ENCODE assay signal across 8 cellular contexts in genomic region chr3:189148090-189148507, GRCh38. TPM values are rescaled to one million over a fixed set of nuclear protein-coding genes. Genes with fewer than 3 reads are reported as not detected.
DNase-seq lines count a peak whose midpoint lies in the region; ATAC-seq, FAIRE-seq and TF ChIP-seq lines count a peak whose summit lies in the region.

No MANE protein-coding gene starts in this region.

- no peak overlapping the region; a peak in 1 of 6 replicates for H3K27ac ChIP-seq in A549

- no peaks in the 10 kb centered on the region for H3K36me3 Mint-ChIP-seq in activated CD4-positive, alpha-beta T cell treated with anti-CD3 and anti-CD28 coated beads, Interleukin-2, amount 10 ng/mL, durations not matched to agents 7 days and 5 days (ENCODE audit: low read depth)

- WGBS in A549 (ENCODE audit: missing lambda C conversion rate), result 33% methylated on average over 6 of the region's 6 CpGs
- WGBS in lower leg skin, 2 donors, result 29 to 30% methylated on average over 6 of the region's 6 CpGs

- H3K9me3 Mint-ChIP-seq in activated CD4-positive, alpha-beta T cell treated with anti-CD3 and anti-CD28 coated beads, Interleukin-2, amount 10 ng/mL, durations not matched to agents 7 days and 5 days, result no peaks in the 10 kb centered on the region

- TF ChIP-seq CTCF in A549 (IDR thresholded peaks at IDR 0.05) (peak; percentile 73), lower leg skin (IDR thresholded peaks at IDR 0.05) (peak in 1 of 3 donors; percentile 29)

- H3K27me3 Mint-ChIP-seq in activated CD4-positive, alpha-beta T cell treated with anti-CD3 and anti-CD28 coated beads, Interleukin-2, amount 10 ng/mL, durations not matched to agents 7 days and 5 days, result peaks cover 3% of the 10 kb centered on the region

- H3K4me3 Mint-ChIP-seq in activated CD4-positive, alpha-beta T cell treated with anti-CD3 and anti-CD28 coated beads, Interleukin-2, amount 10 ng/mL, durations not matched to agents 7 days and 5 days, result no peak overlapping the region

- H3K9me3 ChIP-seq in A549, result no peaks in the 10 kb centered on the region

- FAIRE-seq in A549 (lab: Jason Lieb, UNC), result no peak

- peaks cover 6% of the 10 kb centered on the region; the same call in 1 of the 3 replicates for H3K4me1 ChIP-seq in A549

- ATAC-seq in A549 (peak; percentile 76 to 87; a peak in 5 of 6 replicates), GM18499 (IDR thresholded peaks at IDR 0.05; ENCODE audit: insufficient read depth, unreplicated experiment) (peak; percentile 77), HG03045 (IDR thresholded peaks at IDR 0.05; ENCODE audit: unreplicated experiment) (peak; percentile 70)

- H3K4me1 Mint-ChIP-seq in activated CD4-positive, alpha-beta T cell treated with anti-CD3 and anti-CD28 coated beads, Interleukin-2, amount 10 ng/mL, durations not matched to agents 7 days and 5 days, result peaks cover 36% of the 10 kb centered on the region

- H3K4me2 ChIP-seq in A549, result peak overlapping the region; percentile 40; the same call in 2 of the 3 replicates

- DNase-seq in A549 (ENCODE audit: low read depth in 1 of 2, low spot score in 1 of 2), result peak; percentile 26 to 53
- peak; percentile 37 for DNase-seq in NCI-H226
- DNase-seq in activated CD4-positive, alpha-beta T cell treated with anti-CD3 and anti-CD28 coated beads, Interleukin-2, amount 10 ng/mL, durations not matched to agents 7 days and 5 days, result peak; percentile 72
- DNase-seq in dermis blood vessel endothelial cell, result peak; percentile 75
- DNase-seq in lower leg skin (ENCODE audit: low spot score in 2 of 2), result peak; percentile 69 to 90
- DNase-seq in stimulated activated CD4-positive, alpha-beta T cell treated with anti-CD3 and anti-CD28 coated beads, TNF-alpha, amount 100 ng/mL, for 4 hours (ENCODE audit: low read depth in 3 of 3), result peak; percentile 29 to 51 (median 46)

- TF ChIP-seq POLR2A in A549 (IDR thresholded peaks at IDR 0.05; ENCODE audit: low read length) (no peak), lower leg skin (IDR thresholded peaks at IDR 0.05) (no peak)

- CTCF ChIA-PET in A549 (lab: Yijun Ruan, JAX), result interaction anchor here (0.5 to 3.3 kb wide), 9 partner anchors 9 to 1409 kb away, joined by 3 to 17 read pairs (median 5); no protein-coding TSS in a partner anchor
- CTCF ChIA-PET in activated CD4-positive, alpha-beta T cell treated with anti-CD3 and anti-CD28 coated beads, Interleukin-2, amount 10 ng/mL, durations not matched to agents 7 days and 5 days (lab: Charles Lee), result interaction anchor here (0.6 to 1.8 kb wide), 6 partner anchors 9 to 1417 kb away, joined by 3 to 5 read pairs (median 4); no protein-coding TSS in a partner anchor

- H3K27ac Mint-ChIP-seq in activated CD4-positive, alpha-beta T cell treated with anti-CD3 and anti-CD28 coated beads, Interleukin-2, amount 10 ng/mL, durations not matched to agents 7 days and 5 days, result no peak overlapping the region

- TF ChIP-seq EP300 in A549 (IDR thresholded peaks at IDR 0.05), result no peak

- TF ChIP-seq RAD21 in A549 (conservative IDR thresholded peaks at IDR 0.05 in 1 of 2, IDR thresholded peaks at IDR 0.05 in 1 of 2), result peak; percentile 73 to 83

- POLR2A ChIA-PET in A549 (lab: Yijun Ruan, JAX), result no interaction called here
- POLR2A ChIA-PET in activated CD4-positive, alpha-beta T cell treated with anti-CD3 and anti-CD28 coated beads, Interleukin-2, amount 10 ng/mL, durations not matched to agents 7 days and 5 days (lab: Charles Lee), result no interaction called here

- H3K4me3 ChIP-seq in A549 (no peak overlapping the region), lower leg skin (ENCODE audit: low read depth, poor library complexity, severe bottlenecking) (no peak overlapping the region)

- intact Hi-C loops in lower leg skin (cut with DNase I; ENCODE audit: low total_unique reads), result loop anchor here (5.0 kb wide), 1 partner anchor 1411 kb away; no protein-coding TSS in a partner anchor

TF ChIP-seq in A549, 52 proteins besides CTCF, POLR2A, EP300 and RAD21:
- no peak for TF ChIP-seq CBX2 (IDR thresholded peaks at IDR 0.05; ENCODE audit: borderline replicate concordance, low read depth)
- TF ChIP-seq SMC3 (IDR thresholded peaks at IDR 0.05), result peak; percentile 68

RNA-seq across cellular contexts. Expression of gene TPRG1, which starts 23.7 kb away (rescaled TPM):
- 1.1 and 1.5 TPM in 2 replicates for polyA plus RNA-seq in A549 (2011; rRNA removed)
- 0.09 and 0.19 TPM in 2 replicates for polyA plus RNA-seq in A549 (2012; cell fraction: cytosol; rRNA removed)
- polyA plus RNA-seq in A549 (2012; cell fraction: nucleus; rRNA removed), result 0.29 and 0.30 TPM in 2 replicates
- polyA plus RNA-seq in A549 (2017; fragmentation: RNase III; extraction: RNeasy Plus Mini Kit Qiagen cat#74134 plus additional on column Dnase treatment), result 0.21 to 0.55 TPM (median 0.29 TPM) in 3 replicates
- 2.8 and 3.1 TPM in 2 replicates for polyA minus RNA-seq in A549 (2011; rRNA and poly(A)+ RNA removed)
- 1 to 10 TPM; 1.2 to 1.7 TPM for total RNA-seq in activated CD4-positive, alpha-beta T cell treated with anti-CD3 and anti-CD28 coated beads, Interleukin-2, amount 10 ng/mL, durations not matched to agents 7 days and 5 days
- not detected in 2 replicates for total RNA-seq in dermis blood vessel endothelial cell
- 10 to 100 TPM; 18.9 to 46.2 (median 36.9) TPM for total RNA-seq in lower leg skin

Comparison
In these comparisons a context has a peak if more than half of its experiments do, and no peak if none do; other contexts are left out.
1. RNA of gene TPRG1, which starts 23.7 kb away (total RNA-seq): 18.9 to 46.2 TPM in lower leg skin; 1.2 to 1.7 TPM in activated CD4-positive, alpha-beta T cell treated with anti-CD3 and anti-CD28 coated beads, Interleukin-2, amount 10 ng/mL, durations not matched to agents 7 days and 5 days and not detected in dermis blood vessel endothelial cell; every median in the first group is over 4 times any median in the second.
2. Peak in every context shown above with its lines, with median percentiles within 50 percentile points of each other: ATAC-seq and DNase-seq.